Comparison of ENCODE assay signal across 9 cellular contexts in genomic region chr1:56525463-56526155, GRCh38. TPM values are rescaled to one million over a fixed set of nuclear protein-coding genes. Genes with fewer than 3 reads are reported as not detected.
DNase-seq lines count a peak whose midpoint lies in the region; ATAC-seq and TF ChIP-seq lines count a peak whose summit lies in the region.
"Had no signal": no experiment of that assay in that cellular context is flagged by ENCODE, and none has a peak within 500 bp of the region (broad histone marks: within the 10 kb centered on the region; RNA-seq: fewer than 3 reads in every experiment).

No MANE protein-coding gene starts in this region.

- no peaks in the 10 kb centered on the region for H3K9me3 Mint-ChIP-seq in glutamatergic neuron (ENCODE audit: unreplicated experiment)
- H3K9me3 Mint-ChIP-seq in endodermal cell, result no peaks in the 10 kb centered on the region

- TF ChIP-seq CTCF in DOHH2 (IDR thresholded peaks at IDR 0.05; ENCODE audit: low read depth, low read length, poor library complexity, severe bottlenecking) (no peak), GM20000 (IDR thresholded peaks at IDR 0.05; ENCODE audit: extremely low read depth, missing control alignments) (no peak), glutamatergic neuron (IDR thresholded peaks at IDR 0.05; ENCODE audit: partially characterized antibody, unreplicated experiment) (no peak), endodermal cell (conservative IDR thresholded peaks at IDR 0.05) (no peak), smooth muscle cell (IDR thresholded peaks at IDR 0.05; ENCODE audit: borderline replicate concordance, insufficient read depth, poor library complexity, severe bottlenecking) (no peak)

- H3K9me3 ChIP-seq in DOHH2 (ENCODE audit: control insufficient read depth, insufficient read depth, low read length) (no peaks in the 10 kb centered on the region), T-helper 17 cell (ENCODE audit: control insufficient read depth, low read length, poor library complexity, severe bottlenecking) (no peaks in the 10 kb centered on the region), endodermal cell (ENCODE audit: control insufficient read depth, low read length) (no peaks in the 10 kb centered on the region), smooth muscle cell (replicated peaks; ENCODE audit: low read depth) (no peaks in the 10 kb centered on the region)

- no peaks in the 10 kb centered on the region for H3K9me2 ChIP-seq in DOHH2 (replicated peaks; ENCODE audit: control insufficient read depth, low read length)

- DNase-seq in GM20000 (ENCODE audit: low spot score) (peak; percentile 40), T-helper 17 cell (no peak), medulla oblongata (ENCODE audit: extremely low spot score) (peak; percentile 74), glutamatergic neuron (no peak), endodermal cell (no peak), smooth muscle cell (lab: John Stamatoyannopoulos, UW; ENCODE audit: unreplicated experiment) (no peak)

- H3K4me2 ChIP-seq in DOHH2 (ENCODE audit: low read length), result peak overlapping the region; percentile 82
- H3K4me2 ChIP-seq in smooth muscle cell, result no peak overlapping the region

- H3K9ac ChIP-seq in endodermal cell (ENCODE audit: extremely low read depth, low read length, poor library complexity, severe bottlenecking) (no peak overlapping the region), smooth muscle cell (ENCODE audit: low read depth) (no peak overlapping the region)

- H3K4me3 Mint-ChIP-seq in T-helper 17 cell, result no peak overlapping the region
- no peak overlapping the region for H3K4me3 Mint-ChIP-seq in glutamatergic neuron (ENCODE audit: unreplicated experiment)
- H3K4me3 Mint-ChIP-seq in endodermal cell, result no peak overlapping the region

- H3F3A ChIP-seq in DOHH2 (ENCODE audit: control insufficient read depth, insufficient read depth), result peaks cover 22% of the 10 kb centered on the region
- no peaks in the 10 kb centered on the region for H3F3A ChIP-seq in smooth muscle cell (ENCODE audit: low read depth)

- H3K36me3 Mint-ChIP-seq in T-helper 17 cell (ENCODE audit: low read depth) (peaks cover 2% of the 10 kb centered on the region), glutamatergic neuron (ENCODE audit: unreplicated experiment) (no peaks in the 10 kb centered on the region), endodermal cell (ENCODE audit: low read depth) (peaks cover 46% of the 10 kb centered on the region)

- H3K36me3 ChIP-seq in DOHH2 (ENCODE audit: control insufficient read depth, low read length) (no peaks in the 10 kb centered on the region), endodermal cell (ENCODE audit: control insufficient read depth, insufficient read depth, low read length) (peaks cover 24% of the 10 kb centered on the region), smooth muscle cell (ENCODE audit: low read depth) (peaks cover 9% of the 10 kb centered on the region)

- H3K4me1 ChIP-seq in DOHH2 (ENCODE audit: control insufficient read depth, low read length) (peaks cover 87% of the 10 kb centered on the region), endodermal cell (ENCODE audit: control insufficient read depth, insufficient read depth, low read length) (peaks cover 13% of the 10 kb centered on the region), smooth muscle cell (ENCODE audit: low read depth) (peaks cover 14% of the 10 kb centered on the region)

- H3K27me3 Mint-ChIP-seq in T-helper 17 cell, result peaks cover 6% of the 10 kb centered on the region
- no peaks in the 10 kb centered on the region for H3K27me3 Mint-ChIP-seq in glutamatergic neuron (ENCODE audit: unreplicated experiment)
- no peaks in the 10 kb centered on the region for H3K27me3 Mint-ChIP-seq in endodermal cell (ENCODE audit: insufficient read depth)

- peak; percentile 83 for ATAC-seq in HG03439 (IDR thresholded peaks at IDR 0.05; ENCODE audit: unreplicated experiment)
- ATAC-seq in T-helper 17 cell, result peak; percentile 57

- whole genome bisulfite sequencing in endodermal cell (ENCODE audit: insufficient coverage in 1 of 2, insufficient read length in 1 of 2), 2 experiments, result 84 to 92% methylated on average over 2 to 5 of the region's 5 CpGs
- 92% methylated on average over 5 of the region's 5 CpGs for WGBS in smooth muscle cell (ENCODE audit: low lambda C conversion rate)

- H3K79me2 ChIP-seq in DOHH2 (ENCODE audit: control insufficient read depth, low read length) (no peaks in the 10 kb centered on the region), smooth muscle cell (ENCODE audit: low read depth) (peaks cover 48% of the 10 kb centered on the region)

- H3K27ac Mint-ChIP-seq in T-helper 17 cell (no peak overlapping the region), glutamatergic neuron (ENCODE audit: unreplicated experiment) (no peak overlapping the region), endodermal cell (no peak overlapping the region)

- H4K20me1 ChIP-seq in DOHH2 (ENCODE audit: control insufficient read depth, insufficient read depth, low read depth, low read length), result no peaks in the 10 kb centered on the region
- peaks cover 90% of the 10 kb centered on the region for H4K20me1 ChIP-seq in smooth muscle cell (ENCODE audit: low read depth)

- H3K4me3 ChIP-seq in DOHH2 (ENCODE audit: low read length) (peak overlapping the region; percentile 58), endodermal cell (ENCODE audit: low read length) (no peak overlapping the region), smooth muscle cell (no peak overlapping the region)
- H3K4me3 ChIP-seq: skin epidermis had no signal

- H3K27me3 ChIP-seq in DOHH2 (ENCODE audit: control insufficient read depth, low read length), result no peaks in the 10 kb centered on the region
- H3K27me3 ChIP-seq in endodermal cell (ENCODE audit: control insufficient read depth, insufficient read depth, low read length, poor library complexity, severe bottlenecking), result no peaks in the 10 kb centered on the region
- H3K27me3 ChIP-seq in smooth muscle cell (ENCODE audit: low read depth), result no peaks in the 10 kb centered on the region

- H2AFZ ChIP-seq in smooth muscle cell (ENCODE audit: low read depth), result no peak overlapping the region

- H3K4me1 Mint-ChIP-seq in T-helper 17 cell, result no peaks in the 10 kb centered on the region
- H3K4me1 Mint-ChIP-seq in glutamatergic neuron (ENCODE audit: low read depth, unreplicated experiment), result peaks cover 25% of the 10 kb centered on the region
- H3K4me1 Mint-ChIP-seq in endodermal cell, result peaks cover 42% of the 10 kb centered on the region

- H3K27ac ChIP-seq in DOHH2 (ENCODE audit: low read depth, low read length) (peak overlapping the region; percentile 90), endodermal cell (ENCODE audit: low read depth, low read length) (no peak overlapping the region), smooth muscle cell (ENCODE audit: low read depth) (no peak overlapping the region)

RNA-seq across cellular contexts. Expression of gene PLPP3, which starts 53.8 kb away (rescaled TPM):
- under 1 TPM in 1 of 2 donors, not detected in 1; 0.52 TPM for total RNA-seq in T-helper 17 cell
- total RNA-seq in glutamatergic neuron (ENCODE audit: unreplicated experiment), result 11.7 TPM
- 10 to 100 TPM; 39.2 to 55.2 TPM for total RNA-seq in endodermal cell
- 45.8 TPM for polyA plus RNA-seq in endodermal cell (2013, experiment 1 of 2)
- 38.6 TPM for polyA plus RNA-seq in endodermal cell (2013, experiment 2 of 2)
- total RNA-seq in smooth muscle cell, result 74.3 and 81.5 TPM in 2 replicates
- 48.5 and 56.9 TPM in 2 replicates for polyA plus RNA-seq in smooth muscle cell

Comparison
In these comparisons a context has a peak if more than half of its experiments do, and no peak if none do; other contexts are left out.
1. DNase-seq: peak in GM20000 (single experiment) and medulla oblongata (single experiment); none in T-helper 17 cell (0 of 3), glutamatergic neuron (single experiment), endodermal cell (single experiment) and smooth muscle cell (single experiment).